1 cellular context compared by ENCODE assay signal in the genomic region with DNA sequence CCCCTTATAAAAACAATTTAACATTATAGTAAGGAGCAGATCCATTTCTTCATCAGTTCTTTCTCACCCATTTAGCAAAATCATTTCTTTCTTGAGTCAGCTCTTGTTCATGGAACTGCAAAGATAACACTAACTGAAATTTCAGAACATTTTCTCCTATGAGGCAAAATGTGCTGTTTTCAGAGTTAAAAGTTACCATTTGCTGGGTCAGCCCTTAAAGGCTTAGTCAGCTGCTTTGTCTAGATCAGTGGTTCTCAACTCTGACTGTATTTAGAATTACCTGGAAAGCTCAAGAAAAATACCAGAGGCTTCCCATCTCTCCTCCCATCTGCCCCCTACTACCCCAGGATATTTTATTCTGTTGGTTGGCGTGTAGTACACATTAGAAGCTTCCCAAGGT.
TF ChIP-seq lines count a peak whose summit lies in the region.

No MANE protein-coding gene starts in this region.

TF ChIP-seq in HCT116, 20 proteins besides CTCF, POLR2A, EP300 and RAD21:
- no peak for TF ChIP-seq ZNF274 (IDR thresholded peaks at IDR 0.05; ENCODE audit: low read depth, low read length)
- TF ChIP-seq CEBPB (IDR thresholded peaks at IDR 0.05; ENCODE audit: low read depth): no peak
- TF ChIP-seq, protein P1, sequence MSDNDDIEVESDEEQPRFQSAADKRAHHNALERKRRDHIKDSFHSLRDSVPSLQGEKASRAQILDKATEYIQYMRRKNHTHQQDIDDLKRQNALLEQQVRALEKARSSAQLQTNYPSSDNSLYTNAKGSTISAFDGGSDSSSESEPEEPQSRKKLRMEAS (IDR thresholded peaks at IDR 0.05): no peak
- TF ChIP-seq, protein P2, sequence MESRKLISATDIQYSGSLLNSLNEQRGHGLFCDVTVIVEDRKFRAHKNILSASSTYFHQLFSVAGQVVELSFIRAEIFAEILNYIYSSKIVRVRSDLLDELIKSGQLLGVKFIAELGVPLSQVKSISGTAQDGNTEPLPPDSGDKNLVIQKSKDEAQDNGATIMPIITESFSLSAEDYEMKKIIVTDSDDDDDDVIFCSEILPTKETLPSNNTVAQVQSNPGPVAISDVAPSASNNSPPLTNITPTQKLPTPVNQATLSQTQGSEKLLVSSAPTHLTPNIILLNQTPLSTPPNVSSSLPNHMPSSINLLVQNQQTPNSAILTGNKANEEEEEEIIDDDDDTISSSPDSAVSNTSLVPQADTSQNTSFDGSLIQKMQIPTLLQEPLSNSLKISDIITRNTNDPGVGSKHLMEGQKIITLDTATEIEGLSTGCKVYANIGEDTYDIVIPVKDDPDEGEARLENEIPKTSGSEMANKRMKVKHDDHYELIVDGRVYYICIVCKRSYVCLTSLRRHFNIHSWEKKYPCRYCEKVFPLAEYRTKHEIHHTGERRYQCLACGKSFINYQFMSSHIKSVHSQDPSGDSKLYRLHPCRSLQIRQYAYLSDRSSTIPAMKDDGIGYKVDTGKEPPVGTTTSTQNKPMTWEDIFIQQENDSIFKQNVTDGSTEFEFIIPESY (IDR thresholded peaks at IDR 0.05; ENCODE audit: extremely low read depth, insufficient replicate concordance, low read length): no peak
- TF ChIP-seq ELF1 (IDR thresholded peaks at IDR 0.05; ENCODE audit: borderline replicate concordance, low read depth): no peak
- TF ChIP-seq POLR2AphosphoS5 (IDR thresholded peaks at IDR 0.05; ENCODE audit: low read depth, low read length): no peak
- TF ChIP-seq SRF (IDR thresholded peaks at IDR 0.05; ENCODE audit: low read depth): no peak
- TF ChIP-seq YY1 (IDR thresholded peaks at IDR 0.05; ENCODE audit: extremely low read depth, insufficient replicate concordance, low read depth, low read length): no peak
- no peak for TF ChIP-seq TCF7L2 (IDR thresholded peaks at IDR 0.05; ENCODE audit: borderline replicate concordance, extremely low read depth, insufficient read depth, insufficient read length)
- no peak for TF ChIP-seq EGR1 (IDR thresholded peaks at IDR 0.05; ENCODE audit: low read depth)
- no peak for TF ChIP-seq JUND (IDR thresholded peaks at IDR 0.05)
- TF ChIP-seq ATF3 (IDR thresholded peaks at IDR 0.05): no peak
- TF ChIP-seq EZH2 (IDR thresholded peaks at IDR 0.05): no peak
- no peak for TF ChIP-seq SIN3A (IDR thresholded peaks at IDR 0.05; ENCODE audit: low read depth)
- TF ChIP-seq SP1 (IDR thresholded peaks at IDR 0.05; ENCODE audit: low read depth): no peak
- TF ChIP-seq FOSL1 (IDR thresholded peaks at IDR 0.05; ENCODE audit: low read depth): no peak
